Comparison of ENCODE assay signal across 13 cellular contexts in the genomic region with DNA sequence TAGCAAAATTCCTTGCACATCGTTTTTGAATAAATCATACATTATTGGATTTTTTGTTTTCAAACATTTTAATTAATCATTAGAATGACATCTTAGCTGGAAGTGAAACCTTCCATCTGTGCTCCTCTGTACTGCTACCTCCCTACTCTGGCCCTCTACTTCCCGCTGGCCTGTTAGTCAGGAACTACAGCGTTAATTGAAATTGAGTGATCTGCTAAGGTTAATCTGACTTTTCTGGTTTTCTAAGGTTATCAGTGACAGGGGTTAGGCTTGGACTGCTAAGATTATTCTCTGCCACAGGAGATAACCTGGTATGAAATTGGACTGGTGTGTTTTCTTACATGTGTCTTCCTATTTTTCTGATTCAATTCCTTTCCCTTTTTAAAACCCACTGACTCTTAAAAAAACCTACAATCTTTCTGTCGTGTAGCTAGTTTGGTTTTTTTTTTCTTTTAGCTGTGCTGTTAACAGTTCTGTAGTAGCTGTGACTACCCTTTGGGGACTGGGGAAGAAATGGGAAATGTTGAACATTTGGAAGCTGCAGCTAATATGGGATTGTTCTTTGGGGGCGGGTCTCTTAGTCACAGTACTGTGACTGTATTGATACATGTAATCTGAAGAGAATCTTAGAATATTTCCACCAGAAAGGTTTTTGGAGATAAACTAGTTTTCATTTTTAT. TPM values are rescaled to one million over a fixed set of nuclear protein-coding genes. Genes with fewer than 3 reads are reported as not detected.
DNase-seq lines count a peak whose midpoint lies in the region; ATAC-seq and TF ChIP-seq lines count a peak whose summit lies in the region.
"Had no signal": no experiment of that assay in that cellular context is flagged by ENCODE, and none has a peak within 500 bp of the region (broad histone marks: within the 10 kb centered on the region; RNA-seq: fewer than 3 reads in every experiment).

No MANE protein-coding gene starts in this region.

- peaks cover 18% of the 10 kb centered on the region for H3K79me2 ChIP-seq in trophoblast cell (ENCODE audit: control insufficient read depth, insufficient read depth, low read length, poor library complexity)

- peak overlapping the region; percentile 15 for H3K4me3 Mint-ChIP-seq in activated CD4-positive, alpha-beta T cell treated with anti-CD3 and anti-CD28 coated beads for 36 hours
- H3K4me3 Mint-ChIP-seq in T-cell (peak overlapping the region; percentile 31 to 45 (median 35)), endodermal cell (no peak overlapping the region)

- H3K9ac ChIP-seq in trophoblast cell (ENCODE audit: low read length) (no peak overlapping the region), endodermal cell (ENCODE audit: extremely low read depth, low read length, poor library complexity, severe bottlenecking) (no peak overlapping the region)

- H3K4me3 ChIP-seq in trophoblast cell (ENCODE audit: low read depth, low read length) (no peak overlapping the region), endodermal cell (ENCODE audit: low read length) (no peak overlapping the region)
- H3K4me3 ChIP-seq: left ventricle myocardium inferior, skin epidermis, tibial artery had no signal

- H3K27me3 ChIP-seq in trophoblast cell (ENCODE audit: insufficient read depth, low read length), result no peaks in the 10 kb centered on the region
- H3K27me3 ChIP-seq in endodermal cell (ENCODE audit: control insufficient read depth, insufficient read depth, low read length, poor library complexity, severe bottlenecking), result no peaks in the 10 kb centered on the region
- H3K27me3 ChIP-seq: tibial artery had no signal

- DNase-seq in activated CD4-positive, alpha-beta T cell treated with anti-CD3 and anti-CD28 coated beads for 36 hours, result no peak
- DNase-seq in activated CD4-positive, alpha-beta T cell treated with anti-CD3 and anti-CD28 coated beads, Interleukin-2, amount 50 U/mL, for 4 hours, result no peak
- DNase-seq in T-cell (no peak), caudate nucleus (lab: John Stamatoyannopoulos, UW) (peak in 1 of 61 donors; percentile 12), trophoblast cell (peak; percentile 28 to 58), occipital lobe (lab: John Stamatoyannopoulos, UW) (no peak), NCI-H748 (lab: John Stamatoyannopoulos, UW; ENCODE audit: unreplicated experiment) (no peak), endodermal cell (no peak)
- DNase-seq: left ventricle myocardium inferior, NCI-H1105 treated with DMSO at 0.1 percent for 48 hours, NCI-H510A, tibial artery had no signal

- H3K79me1 ChIP-seq in trophoblast cell (ENCODE audit: low read length), result peaks cover 14% of the 10 kb centered on the region

- POLR2A ChIA-PET in activated CD4-positive, alpha-beta T cell treated with anti-CD3 and anti-CD28 coated beads for 36 hours (lab: Charles Lee), result interaction anchor here (0.6 to 0.8 kb wide), 2 partner anchors 25 to 70 kb away, joined by 3 to 4 read pairs; no protein-coding TSS in a partner anchor
- POLR2A ChIA-PET in T-cell (lab: Charles Lee), result no interaction called here

- no peak overlapping the region for H2BK12ac ChIP-seq in trophoblast cell (ENCODE audit: low read length)

- H3K4ac ChIP-seq in trophoblast cell (ENCODE audit: low read depth, low read length), result no peak overlapping the region

- H3K4me2 ChIP-seq in trophoblast cell (ENCODE audit: low read length), result no peak overlapping the region

- no peak overlapping the region for H4K91ac ChIP-seq in trophoblast cell (ENCODE audit: low read depth, low read length)

- no peak overlapping the region for H4K8ac ChIP-seq in trophoblast cell (ENCODE audit: low read depth, low read length)

- no peak overlapping the region for H3K18ac ChIP-seq in trophoblast cell (ENCODE audit: low read length)

- CTCF ChIA-PET in activated CD4-positive, alpha-beta T cell treated with anti-CD3 and anti-CD28 coated beads for 36 hours (lab: Charles Lee), result interaction anchor here (0.8 to 3.1 kb wide), 5 partner anchors 14 to 86 kb away, joined by 3 to 14 read pairs (median 4); no protein-coding TSS in a partner anchor
- CTCF ChIA-PET in T-cell (lab: Charles Lee), result interaction anchor here in 1 of 2 donors (0.6 to 1.3 kb wide), 4 partner anchors 9 to 1347 kb away, joined by 3 to 4 read pairs (median 4); no protein-coding TSS in a partner anchor

- no peak for TF ChIP-seq CTCF in endodermal cell (conservative IDR thresholded peaks at IDR 0.05)

- H3K9me3 Mint-ChIP-seq in activated CD4-positive, alpha-beta T cell treated with anti-CD3 and anti-CD28 coated beads for 36 hours (ENCODE audit: low read depth), result no peaks in the 10 kb centered on the region
- H3K9me3 Mint-ChIP-seq in T-cell (no peaks in the 10 kb centered on the region), endodermal cell (no peaks in the 10 kb centered on the region)

- H3K27ac ChIP-seq in caudate nucleus (ENCODE audit: low read depth, low read length) (peak overlapping the region; percentile 11), trophoblast cell (ENCODE audit: low read depth, low read length) (no peak overlapping the region), endodermal cell (ENCODE audit: low read depth, low read length) (no peak overlapping the region)
- H3K27ac ChIP-seq: left ventricle myocardium inferior, skin epidermis had no signal

- peaks cover 65% of the 10 kb centered on the region for H3K36me3 Mint-ChIP-seq in activated CD4-positive, alpha-beta T cell treated with anti-CD3 and anti-CD28 coated beads for 36 hours (ENCODE audit: low read depth)
- peaks cover 24% of the 10 kb centered on the region for H3K36me3 Mint-ChIP-seq in T-cell
- peaks cover 14% of the 10 kb centered on the region for H3K36me3 Mint-ChIP-seq in endodermal cell (ENCODE audit: low read depth)

- no peak overlapping the region for H3K23ac ChIP-seq in trophoblast cell (ENCODE audit: low read length)

- WGBS in trophoblast cell (ENCODE audit: extremely low coverage, insufficient coverage, insufficient read length), result no CpG with 5 or more reads among the region's 5 CpGs
- 85 to 100% methylated on average over 1 to 4 of the region's 5 CpGs for WGBS in endodermal cell (ENCODE audit: insufficient coverage in 1 of 2, insufficient read length in 1 of 2), 2 experiments

- intact Hi-C loops in activated CD4-positive, alpha-beta T cell treated with anti-CD3 and anti-CD28 coated beads for 36 hours (cut with DNase I, micrococcal nuclease), result loop anchor here in 1 of 2 experiments (2.0 kb wide), 1 partner anchor 14 kb away; no protein-coding TSS in a partner anchor

- no peak overlapping the region for H2BK5ac ChIP-seq in trophoblast cell (ENCODE audit: low read depth, low read length, poor library complexity)

- H3K27me3 Mint-ChIP-seq in activated CD4-positive, alpha-beta T cell treated with anti-CD3 and anti-CD28 coated beads for 36 hours, result no peaks in the 10 kb centered on the region
- no peaks in the 10 kb centered on the region for H3K27me3 Mint-ChIP-seq in T-cell
- H3K27me3 Mint-ChIP-seq in endodermal cell (ENCODE audit: insufficient read depth), result no peaks in the 10 kb centered on the region

- ATAC-seq in activated CD4-positive, alpha-beta T cell treated with anti-CD3 and anti-CD28 coated beads for 36 hours, result no peak
- no peak for ATAC-seq in T-cell (replicated peaks in 1 of 4)

- no peak overlapping the region for H2AK5ac ChIP-seq in trophoblast cell (ENCODE audit: low read length)

- H2BK120ac ChIP-seq in trophoblast cell (ENCODE audit: insufficient read depth, low read length, poor library complexity), result no peak overlapping the region

- H3K36me3 ChIP-seq in trophoblast cell (ENCODE audit: control insufficient read depth in 1 of 2, insufficient read depth in 2 of 2, low read length in 2 of 2) (no peaks in the 10 kb centered on the region), endodermal cell (ENCODE audit: control insufficient read depth, insufficient read depth, low read length) (peaks cover 17% of the 10 kb centered on the region)
- H3K36me3 ChIP-seq: left ventricle myocardium inferior, tibial artery had no signal

- peaks cover 7 to 11% of the 10 kb centered on the region in 2 experiments for H3K4me1 ChIP-seq in trophoblast cell (ENCODE audit: control insufficient read depth in 1 of 2, insufficient read depth in 2 of 2, low read length in 2 of 2)
- H3K4me1 ChIP-seq in endodermal cell (ENCODE audit: control insufficient read depth, insufficient read depth, low read length), result no peaks in the 10 kb centered on the region

- H3K14ac ChIP-seq in trophoblast cell (ENCODE audit: low read length), result no peak overlapping the region

- peaks cover 70% of the 10 kb centered on the region for H3K4me1 Mint-ChIP-seq in activated CD4-positive, alpha-beta T cell treated with anti-CD3 and anti-CD28 coated beads for 36 hours
- H3K4me1 Mint-ChIP-seq in T-cell (peaks cover 75 to 85% (median 75%) of the 10 kb centered on the region in 3 donors), endodermal cell (peaks cover 23% of the 10 kb centered on the region)

- H2AFZ ChIP-seq in trophoblast cell (ENCODE audit: insufficient read depth, low read length, poor library complexity), result no peak overlapping the region

- H3K9me3 ChIP-seq in trophoblast cell (ENCODE audit: insufficient read depth, low read depth, low read length) (no peaks in the 10 kb centered on the region), endodermal cell (ENCODE audit: control insufficient read depth, low read length) (no peaks in the 10 kb centered on the region)
- H3K9me3 ChIP-seq: left ventricle myocardium inferior, tibial artery had no signal

- H3K27ac Mint-ChIP-seq in activated CD4-positive, alpha-beta T cell treated with anti-CD3 and anti-CD28 coated beads for 36 hours, result peak overlapping the region; percentile 26
- H3K27ac Mint-ChIP-seq in T-cell (peak overlapping the region; percentile 17 to 65), endodermal cell (no peak overlapping the region)

- H4K12ac ChIP-seq in trophoblast cell (ENCODE audit: low read depth, low read length), result no peak overlapping the region

RNA-seq across cellular contexts. Expression of a gene that starts 4.6 kb away (rescaled TPM):
- total RNA-seq in activated CD4-positive, alpha-beta T cell treated with anti-CD3 and anti-CD28 coated beads for 36 hours, result 100 to 1,000 TPM; 224 to 306 TPM
- total RNA-seq in T-cell (100 to 1,000 TPM in 4 of 5 donors, 10 to 100 TPM in 1; 99.8 to 122 (median 107) TPM), occipital lobe (285 TPM), endodermal cell (10 to 100 TPM; 67.4 to 74.6 TPM)
- polyA plus RNA-seq in trophoblast cell (2013), result 111 and 119 TPM in 2 replicates
- 73.5 TPM for polyA plus RNA-seq in endodermal cell (2013, experiment 1 of 2)
- 78.8 TPM for polyA plus RNA-seq in endodermal cell (2013, experiment 2 of 2)

Comparison
In these comparisons a context has a peak if more than half of its experiments do, and no peak if none do; other contexts are left out.
1. DNase-seq: peak in trophoblast cell (2 of 2); none in activated CD4-positive, alpha-beta T cell treated with anti-CD3 and anti-CD28 coated beads for 36 hours (single experiment), activated CD4-positive, alpha-beta T cell treated with anti-CD3 and anti-CD28 coated beads, Interleukin-2, amount 50 U/mL, for 4 hours (0 of 2), T-cell (0 of 34), occipital lobe (single experiment), NCI-H748 (single experiment) and endodermal cell (single experiment).